In the genomic region with DNA sequence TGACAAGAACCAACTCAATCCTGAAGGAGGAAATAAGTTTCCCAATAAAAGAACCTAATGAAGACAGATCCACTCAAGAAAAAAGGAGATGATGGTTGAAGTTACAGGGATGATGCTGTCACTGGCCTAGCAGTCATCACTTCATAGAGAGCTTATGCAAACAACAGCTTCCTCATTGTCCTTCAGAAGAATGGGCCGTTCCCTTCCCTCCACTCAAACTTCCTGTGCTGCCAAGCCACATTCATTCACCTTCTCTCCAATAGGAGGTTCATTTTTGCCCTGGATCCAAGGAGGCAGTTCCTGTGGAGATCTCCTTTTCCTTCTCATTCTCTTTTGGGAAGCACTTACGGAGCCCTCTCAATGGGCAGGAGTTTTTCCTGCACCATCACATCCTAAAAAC, we compare ENCODE assay signal across 21 cellular contexts. TPM values are rescaled to one million over a fixed set of nuclear protein-coding genes. Genes with fewer than 3 reads are reported as not detected.
"Had no signal": no experiment of that assay in that cellular context is flagged by ENCODE, and none has a peak within 500 bp of the region (broad histone marks: within the 10 kb centered on the region; RNA-seq: fewer than 3 reads in every experiment).

No MANE protein-coding gene starts in this region.

- H3K4me3 ChIP-seq: colonic mucosa, smooth muscle cell had no signal

- H3K36me3 ChIP-seq: colonic mucosa had no signal

- H3K27ac Mint-ChIP-seq: activated CD4-positive, alpha-beta T cell treated with anti-CD3 and anti-CD28 coated beads, Interleukin-2, amount 10 ng/mL, durations not matched to agents 7 days and 5 days; activated CD8-positive, alpha-beta T cell treated with anti-CD3 and anti-CD28 coated beads, Interleukin-2, amount 10 ng/mL, durations not matched to agents 7 days and 5 days; activated naive CD4-positive, alpha-beta T cell treated with anti-CD3 and anti-CD28 coated beads for 36 hours; activated naive CD8-positive, alpha-beta T cell treated with anti-CD3 and anti-CD28 coated beads, Interleukin-2, amount 50 U/mL, for 24 hours; activated T-cell treated with anti-CD3 and anti-CD28 coated beads, Interleukin-2, amount 50 U/mL, for 24 hours; brain; natural killer cell; stimulated activated memory B cell treated with anti-CD40 and anti-IgM and Interleukin-4, amounts not matched to agents 10 μg/mL and 1 μg/mL and 100 μg/mL, for 72 hours had no signal

- H3K9me3 ChIP-seq: colonic mucosa had no signal

- H3K27me3 Mint-ChIP-seq: activated CD4-positive, alpha-beta T cell treated with anti-CD3 and anti-CD28 coated beads, Interleukin-2, amount 10 ng/mL, durations not matched to agents 7 days and 5 days; activated naive CD8-positive, alpha-beta T cell treated with anti-CD3 and anti-CD28 coated beads, Interleukin-2, amount 50 U/mL, for 24 hours; activated T-cell treated with anti-CD3 and anti-CD28 coated beads, Interleukin-2, amount 50 U/mL, for 24 hours; brain; stimulated activated memory B cell treated with anti-CD40 and anti-IgM and Interleukin-4, amounts not matched to agents 10 μg/mL and 1 μg/mL and 100 μg/mL, for 72 hours had no signal

- H3K4me1 Mint-ChIP-seq: activated CD4-positive, alpha-beta T cell treated with anti-CD3 and anti-CD28 coated beads, Interleukin-2, amount 10 ng/mL, durations not matched to agents 7 days and 5 days; activated naive CD8-positive, alpha-beta T cell treated with anti-CD3 and anti-CD28 coated beads, Interleukin-2, amount 50 U/mL, for 24 hours; brain had no signal

- H3K27me3 ChIP-seq: colonic mucosa had no signal

- DNase-seq: activated CD4-positive, alpha-beta T cell treated with anti-CD3 and anti-CD28 coated beads, Interleukin-2, amount 10 ng/mL, durations not matched to agents 7 days and 5 days; activated CD8-positive, alpha-beta T cell treated with anti-CD3 and anti-CD28 coated beads, Interleukin-2, amount 10 ng/mL, durations not matched to agents 7 days and 5 days; activated naive CD4-positive, alpha-beta T cell treated with anti-CD3 and anti-CD28 coated beads for 36 hours; activated naive CD8-positive, alpha-beta T cell treated with anti-CD3 and anti-CD28 coated beads, Interleukin-2, amount 50 U/mL, for 24 hours; activated T-cell treated with anti-CD3 and anti-CD28 coated beads, Interleukin-2, amount 50 U/mL, for 24 hours; anterior cingulate cortex; central memory CD4-positive, alpha-beta T cell; colonic mucosa; erythroblast; foreskin melanocyte; glutamatergic neuron; hippocampal formation; left cardiac atrium; natural killer cell; stimulated activated CD4-positive, alpha-beta T cell treated with anti-CD3 and anti-CD28 coated beads, Interleukin-4, amount 100 ng/mL, for 4 hours had no signal

- H3K4me1 ChIP-seq: colonic mucosa, parathyroid adenoma had no signal

- H3K4me3 Mint-ChIP-seq: activated CD4-positive, alpha-beta T cell treated with anti-CD3 and anti-CD28 coated beads, Interleukin-2, amount 10 ng/mL, durations not matched to agents 7 days and 5 days; activated CD8-positive, alpha-beta T cell treated with anti-CD3 and anti-CD28 coated beads, Interleukin-2, amount 10 ng/mL, durations not matched to agents 7 days and 5 days; activated naive CD4-positive, alpha-beta T cell treated with anti-CD3 and anti-CD28 coated beads for 36 hours; activated naive CD8-positive, alpha-beta T cell treated with anti-CD3 and anti-CD28 coated beads, Interleukin-2, amount 50 U/mL, for 24 hours; activated T-cell treated with anti-CD3 and anti-CD28 coated beads, Interleukin-2, amount 50 U/mL, for 24 hours; brain; natural killer cell; stimulated activated memory B cell treated with anti-CD40 and anti-IgM and Interleukin-4, amounts not matched to agents 10 μg/mL and 1 μg/mL and 100 μg/mL, for 72 hours had no signal

- ATAC-seq: activated CD4-positive, CD25-positive, alpha-beta regulatory T cell treated with anti-CD3 and anti-CD28 coated beads, Interleukin-2, amount 50 U/mL, for 24 hours; activated CD8-positive, alpha-beta T cell treated with anti-CD3 and anti-CD28 coated beads, Interleukin-2, amount 10 ng/mL, durations not matched to agents 7 days and 5 days; activated naive CD8-positive, alpha-beta T cell treated with anti-CD3 and anti-CD28 coated beads, Interleukin-2, amount 50 U/mL, for 24 hours; left cardiac atrium; natural killer cell; sciatic nerve; stimulated activated memory B cell treated with anti-CD40 and anti-IgM and Interleukin-4, amounts not matched to agents 10 μg/mL and 1 μg/mL and 100 μg/mL, for 72 hours had no signal

RNA-seq across cellular contexts. Expression of gene SRSF12, which starts 14.2 kb away (rescaled TPM):
- total RNA-seq: activated CD4-positive, alpha-beta T cell treated with anti-CD3 and anti-CD28 coated beads, Interleukin-2, amount 10 ng/mL, durations not matched to agents 7 days and 5 days; activated CD8-positive, alpha-beta T cell treated with anti-CD3 and anti-CD28 coated beads, Interleukin-2, amount 10 ng/mL, durations not matched to agents 7 days and 5 days had no signal
